ENCODE assay signal across 31 cellular contexts in genomic region chr17:79579074-79579800, GRCh38. TPM values are rescaled to one million over a fixed set of nuclear protein-coding genes. Genes with fewer than 3 reads are reported as not detected.
"Had no signal": no experiment of that assay in that cellular context is flagged by ENCODE, and none has a peak within 500 bp of the region (broad histone marks: within the 10 kb centered on the region; RNA-seq: fewer than 3 reads in every experiment).

No MANE protein-coding gene starts in this region.

- H3K4me1 Mint-ChIP-seq: mesothelial cell of epicardium had no signal

- H3K9me3 Mint-ChIP-seq: mesothelial cell of epicardium had no signal

- H3K4me3 Mint-ChIP-seq: mesothelial cell of epicardium had no signal

- H3K27ac ChIP-seq: coronary artery, epithelial cell of prostate, esophagus squamous epithelium, gastrocnemius medialis, heart right ventricle, left lung, lower lobe of right lung had no signal

- H3K9me3 ChIP-seq: esophagus squamous epithelium, gastrocnemius medialis, left lung, lower lobe of right lung, mucosa of descending colon had no signal

- FAIRE-seq: colon, islet of Langerhans, keratinocyte had no signal

- DNase-seq: dermis blood vessel endothelial cell; dorsolateral prefrontal cortex; effector CD4-positive, alpha-beta T cell; effector memory CD4-positive, alpha-beta T cell; erythroblast; esophagus squamous epithelium; foreskin fibroblast; foreskin melanocyte; gastrocnemius medialis; glutamatergic neuron; head of caudate nucleus; heart right ventricle; hippocampal formation; left cardiac atrium; left lung; left ventricle myocardium superior; lower lobe of right lung; mesenchymal stem cell; mucosa of descending colon had no signal

- H3K27ac Mint-ChIP-seq: mesothelial cell of epicardium had no signal

- H3K4me1 ChIP-seq: esophagus squamous epithelium, gastrocnemius medialis, heart right ventricle, left lung, lower lobe of right lung had no signal

- ATAC-seq: esophagus mucosa, gastrocnemius medialis, heart right ventricle, left cardiac atrium, left lung, left ventricle myocardium superior, lower lobe of right lung, mucosa of descending colon had no signal

- H3K36me3 Mint-ChIP-seq: mesothelial cell of epicardium had no signal

- H3K4me3 ChIP-seq: coronary artery, dorsolateral prefrontal cortex, esophagus squamous epithelium, gastrocnemius medialis, heart right ventricle, left lung, lower lobe of right lung, mucosa of descending colon had no signal

- H3K36me3 ChIP-seq: esophagus squamous epithelium, gastrocnemius medialis, heart right ventricle, left lung, lower lobe of right lung had no signal

- H3K27me3 ChIP-seq: dorsolateral prefrontal cortex, esophagus squamous epithelium had no signal

RNA-seq across cellular contexts. Expression of gene RBFOX3, which starts 31.6 kb away (rescaled TPM):
- total RNA-seq: dermis blood vessel endothelial cell, gastrocnemius medialis, glomerular endothelial cell, heart right ventricle, kidney epithelial cell, left cardiac atrium, left lung, left ventricle myocardium superior, lower leg skin, lower lobe of right lung, lung microvascular endothelial cell, myocyte had no signal
- polyA plus RNA-seq: heart right ventricle, keratinocyte had no signal
